Comparison of ENCODE assay signal across 9 cellular contexts in the genomic region with DNA sequence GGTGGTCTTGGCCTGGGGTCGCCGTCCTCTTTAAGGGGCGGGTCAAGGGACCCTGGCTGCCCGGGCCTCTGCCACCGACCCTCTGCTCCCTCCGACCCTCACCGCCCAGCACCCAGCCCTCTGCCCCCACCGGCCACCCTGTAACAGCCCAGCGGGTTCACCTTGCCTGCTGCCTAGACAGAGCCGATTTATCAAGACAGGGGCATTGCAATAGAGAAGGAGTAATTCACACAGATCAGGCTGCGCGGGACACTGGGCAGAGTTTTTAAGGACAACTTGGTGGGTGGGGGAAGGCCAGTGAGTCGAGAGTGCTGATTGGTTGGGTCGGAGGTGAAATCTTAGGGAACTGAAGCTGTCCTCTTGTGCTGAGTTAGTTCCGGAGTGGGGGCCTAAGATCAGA. TPM values are rescaled to one million over a fixed set of nuclear protein-coding genes. Genes with fewer than 3 reads are reported as not detected.
A peak's percentile ranks its signal among the peaks of the same experiment; 100 is the strongest.
DNase-seq lines count a peak whose midpoint lies in the region; ATAC-seq and TF ChIP-seq lines count a peak whose summit lies in the region.
"Had no signal": no experiment of that assay in that cellular context is flagged by ENCODE, and none has a peak within 500 bp of the region (broad histone marks: within the 10 kb centered on the region; RNA-seq: fewer than 3 reads in every experiment).

No MANE protein-coding gene starts in this region.

- peak overlapping the region; percentile 51; the same call in 1 of the 2 replicates for H3K27ac ChIP-seq in DOHH2 (ENCODE audit: low read depth, low read length)
- no peak overlapping the region for H3K27ac ChIP-seq in MM.1S (ENCODE audit: low read length)
- H3K27ac ChIP-seq in coronary artery, result no peak overlapping the region
- no peak overlapping the region for H3K27ac ChIP-seq in osteoblast (ENCODE audit: low read depth, low read length)

- no peak for ATAC-seq in HG03457 (IDR thresholded peaks at IDR 0.05; ENCODE audit: unreplicated experiment)
- ATAC-seq in HG02973 (IDR thresholded peaks at IDR 0.05; ENCODE audit: unreplicated experiment), result no peak

- no peak overlapping the region for H3K9ac ChIP-seq in MM.1S (ENCODE audit: low read length)

- no peaks in the 10 kb centered on the region for H3K27me3 ChIP-seq in DOHH2 (ENCODE audit: control insufficient read depth, low read length)
- no peaks in the 10 kb centered on the region for H3K27me3 ChIP-seq in MM.1S (replicated peaks; ENCODE audit: insufficient read depth, low read length)
- H3K27me3 ChIP-seq in osteoblast (ENCODE audit: insufficient read depth, low read length), result no peaks in the 10 kb centered on the region

- TF ChIP-seq CTCF in DOHH2 (IDR thresholded peaks at IDR 0.05; ENCODE audit: low read depth, low read length, poor library complexity, severe bottlenecking) (no peak), MM.1S (IDR thresholded peaks at IDR 0.05; ENCODE audit: low read length) (no peak), coronary artery (IDR thresholded peaks at IDR 0.05) (no peak), osteoblast (IDR thresholded peaks at IDR 0.05; ENCODE audit: extremely low read depth, low read depth, low read length) (no peak)

- peaks cover 43% of the 10 kb centered on the region for H3K4me1 ChIP-seq in DOHH2 (ENCODE audit: control insufficient read depth, low read length)
- H3K4me1 ChIP-seq in MM.1S (ENCODE audit: low read length), result peaks cover 38% of the 10 kb centered on the region
- H3K4me1 ChIP-seq in osteoblast (ENCODE audit: insufficient read depth, low read length), result peaks cover 8% of the 10 kb centered on the region

- H4K20me1 ChIP-seq in DOHH2 (ENCODE audit: control insufficient read depth, insufficient read depth, low read depth, low read length) (no peaks in the 10 kb centered on the region), MM.1S (ENCODE audit: insufficient read depth, low read length) (no peaks in the 10 kb centered on the region), osteoblast (ENCODE audit: insufficient read depth, low read length) (peaks cover 4% of the 10 kb centered on the region)

- peaks cover 38% of the 10 kb centered on the region for H3K79me2 ChIP-seq in DOHH2 (ENCODE audit: control insufficient read depth, low read length)
- H3K79me2 ChIP-seq in MM.1S (ENCODE audit: low read length), result no peaks in the 10 kb centered on the region
- no peaks in the 10 kb centered on the region for H3K79me2 ChIP-seq in osteoblast (ENCODE audit: insufficient read depth, low read length)

- H3K4me2 ChIP-seq in DOHH2 (ENCODE audit: low read length) (peak overlapping the region; percentile 69), MM.1S (ENCODE audit: low read depth, low read length) (peak overlapping the region; percentile 51; the same call in 1 of the 2 replicates), osteoblast (ENCODE audit: insufficient read depth, low read length) (peak overlapping the region; percentile 70)

- H3F3A ChIP-seq in DOHH2 (ENCODE audit: control insufficient read depth, insufficient read depth), result peaks cover 33% of the 10 kb centered on the region
- peaks cover 28% of the 10 kb centered on the region for H3F3A ChIP-seq in MM.1S (ENCODE audit: insufficient read depth, low read length)

- no peaks in the 10 kb centered on the region for H3K9me3 ChIP-seq in DOHH2 (ENCODE audit: control insufficient read depth, insufficient read depth, low read length)
- H3K9me3 ChIP-seq in MM.1S (replicated peaks; ENCODE audit: insufficient read depth, low read length), result no peaks in the 10 kb centered on the region
- no peaks in the 10 kb centered on the region for H3K9me3 ChIP-seq in osteoblast (ENCODE audit: low read depth, low read length)

- DNase-seq in MM.1S, result no peak
- DNase-seq in coronary artery (ENCODE audit: low spot score), result no peak
- no peak for DNase-seq in osteoblast (ENCODE audit: insufficient read length, low spot score, missing footprints)
- no peak for DNase-seq in stimulated activated CD4-positive, alpha-beta T cell treated with anti-CD3 and anti-CD28 coated beads, Interleukin-15, amount 100 ng/mL, for 24 hours
- DNase-seq: islet precursor cell, NCI-H1694 treated with DMSO at 0.1 percent for 48 hours had no signal

- H3K9me2 ChIP-seq in DOHH2 (replicated peaks; ENCODE audit: control insufficient read depth, low read length) (no peaks in the 10 kb centered on the region), MM.1S (replicated peaks; ENCODE audit: insufficient read depth, low read length) (no peaks in the 10 kb centered on the region)

- H2AFZ ChIP-seq in MM.1S (ENCODE audit: low read length) (peak overlapping the region; percentile 54), osteoblast (ENCODE audit: low read length) (no peak overlapping the region)

- H3K36me3 ChIP-seq in DOHH2 (ENCODE audit: control insufficient read depth, low read length) (peaks cover 23% of the 10 kb centered on the region), MM.1S (replicated peaks; ENCODE audit: insufficient read depth, low read length) (no peaks in the 10 kb centered on the region), osteoblast (ENCODE audit: insufficient read depth, low read length) (no peaks in the 10 kb centered on the region)

- H3K4me3 ChIP-seq in DOHH2 (ENCODE audit: low read length) (peak overlapping the region; percentile 66), MM.1S (ENCODE audit: low read length) (peak overlapping the region; percentile 38; the same call in 1 of the 2 replicates), coronary artery (peak overlapping the region; percentile 76), osteoblast (ENCODE audit: insufficient read depth, low read length) (no peak overlapping the region)

RNA-seq across cellular contexts. Expression of a gene that starts 0.8 kb away (rescaled TPM):
- 25.3 and 28.6 TPM in 2 replicates for total RNA-seq in osteoblast

RNA-seq across cellular contexts. Expression of a gene that starts 24.5 kb away (rescaled TPM):
- 56.5 and 66.3 TPM in 2 replicates for total RNA-seq in osteoblast

RNA-seq across cellular contexts. Expression of a gene that starts 31.4 kb away (rescaled TPM):
- 0.36 and 0.59 TPM in 2 replicates for total RNA-seq in osteoblast
